1 cellular context compared by ENCODE assay signal in the genomic region with DNA sequence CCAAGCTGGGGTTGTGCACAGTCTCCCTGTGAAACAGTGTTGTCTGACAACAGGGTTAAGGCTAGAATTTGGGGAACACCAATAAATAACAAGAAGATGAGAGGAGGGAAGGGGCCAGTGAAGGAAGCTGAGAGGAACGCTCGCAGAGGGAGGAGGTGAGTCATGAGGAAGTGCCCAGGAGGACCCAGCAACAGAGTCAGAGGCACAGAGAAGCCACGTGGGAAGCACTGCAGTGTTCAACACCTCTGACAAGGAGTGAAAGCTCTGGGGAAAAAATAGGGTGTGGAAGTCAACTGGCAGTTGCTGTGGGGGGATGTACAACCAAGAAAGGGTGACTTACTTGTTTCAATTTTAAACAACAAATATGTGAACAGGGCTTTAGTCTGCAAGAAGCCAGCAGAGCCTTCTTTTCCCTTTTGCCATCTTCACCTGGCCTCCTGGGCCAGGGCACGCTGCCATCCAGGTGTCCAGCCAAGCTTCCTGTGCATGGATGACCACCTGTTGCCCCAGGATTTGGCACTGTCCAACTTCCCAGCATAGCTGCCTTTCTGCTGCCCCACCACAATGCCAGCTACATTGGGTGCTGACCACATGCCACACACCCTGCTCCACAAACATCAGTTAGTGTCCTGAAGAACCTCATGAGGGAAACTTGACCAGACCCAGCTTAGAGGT.
A peak's percentile ranks its signal among the peaks of the same experiment; 100 is the strongest.
TF ChIP-seq lines count a peak whose summit lies in the region.

No MANE protein-coding gene starts in this region.

TF ChIP-seq in GM12878, 131 proteins besides CTCF, POLR2A, EP300 and RAD21 (continued from another document and continues in another):
- TF ChIP-seq ASH2L (IDR thresholded peaks at IDR 0.05; ENCODE audit: borderline replicate concordance, low read depth) (no peak), ZBTB11 (CRISPR knock-in tag; IDR thresholded peaks at IDR 0.05) (no peak), RELB (IDR thresholded peaks at IDR 0.05; ENCODE audit: low read depth) (peak; percentile 80), PML (IDR thresholded peaks at IDR 0.05; ENCODE audit: low read length) (no peak), TARDBP (IDR thresholded peaks at IDR 0.05; ENCODE audit: borderline replicate concordance) (no peak), ZNF384 (IDR thresholded peaks at IDR 0.05; ENCODE audit: borderline replicate concordance, low read depth, low read length) (no peak), BMI1 (IDR thresholded peaks at IDR 0.05; ENCODE audit: borderline replicate concordance) (no peak), YBX1 (IDR thresholded peaks at IDR 0.05) (no peak), SUPT20H (IDR thresholded peaks at IDR 0.05; ENCODE audit: borderline replicate concordance, control insufficient read depth, low read depth, low read length) (no peak), MEF2B (IDR thresholded peaks at IDR 0.05; ENCODE audit: partially characterized antibody, poor library complexity, severe bottlenecking) (peak; percentile 89), TBL1XR1 (IDR thresholded peaks at IDR 0.05; ENCODE audit: low read depth, low read length) (no peak), NFYA (IDR thresholded peaks at IDR 0.05; ENCODE audit: borderline replicate concordance, low read depth, low read length) (no peak), ESRRA (IDR thresholded peaks at IDR 0.05; ENCODE audit: low read length) (no peak), CUX1 (IDR thresholded peaks at IDR 0.05; ENCODE audit: insufficient replicate concordance, low read depth, low read length) (no peak), CBX5 (IDR thresholded peaks at IDR 0.05; ENCODE audit: low read depth) (no peak), CBX3 (IDR thresholded peaks at IDR 0.05; ENCODE audit: borderline replicate concordance, low read depth) (no peak), ZZZ3 (IDR thresholded peaks at IDR 0.05; ENCODE audit: control insufficient read depth, insufficient read length, low read depth) (no peak), NR2C1 (IDR thresholded peaks at IDR 0.05) (no peak), FOXK2 (IDR thresholded peaks at IDR 0.05) (no peak), KAT2A (conservative IDR thresholded peaks at IDR 0.05; ENCODE audit: control insufficient read depth, low read depth, low read length) (no peak), SIX5 (IDR thresholded peaks at IDR 0.05; ENCODE audit: low read depth, low read length, severe bottlenecking) (no peak), ZNF592 (IDR thresholded peaks at IDR 0.05) (no peak), JUND (IDR thresholded peaks at IDR 0.05; ENCODE audit: low read depth, low read length) (peak; percentile 11; the same call in 1 of the 2 replicates), KDM1A (IDR thresholded peaks at IDR 0.05; ENCODE audit: borderline replicate concordance) (no peak), RFX5 (IDR thresholded peaks at IDR 0.05; ENCODE audit: low read depth, low read length) (peak; percentile 60; the same call in 1 of the 2 replicates), E2F4 (IDR thresholded peaks at IDR 0.05; ENCODE audit: low read depth, low read length) (no peak), E2F8 (IDR thresholded peaks at IDR 0.05; ENCODE audit: low read depth, partially characterized antibody) (no peak), EZH2 (IDR thresholded peaks at IDR 0.05; ENCODE audit: borderline replicate concordance, control insufficient read depth, low read depth, low read length) (no peak), WRNIP1 (IDR thresholded peaks at IDR 0.05; ENCODE audit: borderline replicate concordance, low read depth, low read length) (no peak)
- TF ChIP-seq, protein P1, sequence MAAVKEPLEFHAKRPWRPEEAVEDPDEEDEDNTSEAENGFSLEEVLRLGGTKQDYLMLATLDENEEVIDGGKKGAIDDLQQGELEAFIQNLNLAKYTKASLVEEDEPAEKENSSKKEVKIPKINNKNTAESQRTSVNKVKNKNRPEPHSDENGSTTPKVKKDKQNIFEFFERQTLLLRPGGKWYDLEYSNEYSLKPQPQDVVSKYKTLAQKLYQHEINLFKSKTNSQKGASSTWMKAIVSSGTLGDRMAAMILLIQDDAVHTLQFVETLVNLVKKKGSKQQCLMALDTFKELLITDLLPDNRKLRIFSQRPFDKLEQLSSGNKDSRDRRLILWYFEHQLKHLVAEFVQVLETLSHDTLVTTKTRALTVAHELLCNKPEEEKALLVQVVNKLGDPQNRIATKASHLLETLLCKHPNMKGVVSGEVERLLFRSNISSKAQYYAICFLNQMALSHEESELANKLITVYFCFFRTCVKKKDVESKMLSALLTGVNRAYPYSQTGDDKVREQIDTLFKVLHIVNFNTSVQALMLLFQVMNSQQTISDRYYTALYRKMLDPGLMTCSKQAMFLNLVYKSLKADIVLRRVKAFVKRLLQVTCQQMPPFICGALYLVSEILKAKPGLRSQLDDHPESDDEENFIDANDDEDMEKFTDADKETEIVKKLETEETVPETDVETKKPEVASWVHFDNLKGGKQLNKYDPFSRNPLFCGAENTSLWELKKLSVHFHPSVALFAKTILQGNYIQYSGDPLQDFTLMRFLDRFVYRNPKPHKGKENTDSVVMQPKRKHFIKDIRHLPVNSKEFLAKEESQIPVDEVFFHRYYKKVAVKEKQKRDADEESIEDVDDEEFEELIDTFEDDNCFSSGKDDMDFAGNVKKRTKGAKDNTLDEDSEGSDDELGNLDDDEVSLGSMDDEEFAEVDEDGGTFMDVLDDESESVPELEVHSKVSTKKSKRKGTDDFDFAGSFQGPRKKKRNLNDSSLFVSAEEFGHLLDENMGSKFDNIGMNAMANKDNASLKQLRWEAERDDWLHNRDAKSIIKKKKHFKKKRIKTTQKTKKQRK (IDR thresholded peaks at IDR 0.05; ENCODE audit: low read depth, low read length): no peak
